Comparison of ENCODE assay signal across 1 cellular context in the genomic region with DNA sequence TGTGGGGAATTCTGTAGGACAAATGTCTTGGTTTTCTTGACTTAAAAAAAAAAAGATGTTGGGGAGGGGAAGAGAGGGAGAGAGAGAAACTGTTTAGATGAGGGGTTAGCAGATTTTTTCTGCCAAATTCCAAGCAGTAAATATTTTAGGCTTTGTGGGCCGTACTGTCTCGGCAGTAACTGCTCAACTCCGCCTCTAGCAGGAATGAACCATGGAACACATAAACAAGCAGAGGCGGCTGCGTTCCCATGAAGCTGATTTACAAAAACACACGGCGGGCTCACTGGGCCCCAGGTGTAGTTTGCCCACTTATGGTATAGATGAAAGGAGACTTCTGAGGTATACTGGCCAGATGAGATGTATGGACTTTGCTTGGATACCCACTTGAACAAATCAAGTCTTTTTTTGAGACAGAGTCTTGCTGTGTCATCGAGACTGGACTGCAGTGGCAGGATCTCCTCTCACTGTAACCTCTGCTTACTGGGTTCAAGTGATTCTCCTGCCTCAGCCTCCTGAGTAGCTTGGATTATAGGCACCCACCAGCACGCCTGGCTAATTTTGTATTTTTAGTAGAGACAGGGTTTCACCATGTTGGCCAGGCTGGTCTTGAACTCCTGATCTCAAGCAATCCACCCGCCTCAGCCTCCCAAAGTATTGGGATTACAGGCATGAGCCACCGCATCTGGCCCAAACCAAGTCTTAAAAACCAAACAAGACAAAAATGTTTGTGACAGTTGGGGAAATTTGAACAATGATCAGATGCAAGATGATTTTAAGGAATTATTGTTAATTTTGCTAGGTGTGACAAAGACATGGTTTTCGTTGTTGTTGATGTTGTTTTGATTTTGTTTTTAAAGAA.
TF ChIP-seq lines count a peak whose summit lies in the region.

No MANE protein-coding gene starts in this region.

TF ChIP-seq in IMR-90, 13 proteins besides CTCF, POLR2A, EP300 and RAD21:
- TF ChIP-seq, protein P1, sequence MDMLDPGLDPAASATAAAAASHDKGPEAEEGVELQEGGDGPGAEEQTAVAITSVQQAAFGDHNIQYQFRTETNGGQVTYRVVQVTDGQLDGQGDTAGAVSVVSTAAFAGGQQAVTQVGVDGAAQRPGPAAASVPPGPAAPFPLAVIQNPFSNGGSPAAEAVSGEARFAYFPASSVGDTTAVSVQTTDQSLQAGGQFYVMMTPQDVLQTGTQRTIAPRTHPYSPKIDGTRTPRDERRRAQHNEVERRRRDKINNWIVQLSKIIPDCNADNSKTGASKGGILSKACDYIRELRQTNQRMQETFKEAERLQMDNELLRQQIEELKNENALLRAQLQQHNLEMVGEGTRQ (IDR thresholded peaks at IDR 0.05; ENCODE audit: low read depth, low read length): no peak
- TF ChIP-seq MAFK (IDR thresholded peaks at IDR 0.05; ENCODE audit: low read depth, low read length): no peak
- TF ChIP-seq NFE2L2 (IDR thresholded peaks at IDR 0.05; ENCODE audit: low read depth, low read length): no peak
- TF ChIP-seq CHD1 (IDR thresholded peaks at IDR 0.05; ENCODE audit: low read depth, low read length): no peak
